2 cellular contexts compared by ENCODE assay signal in genomic region chr10:133185916-133186315, GRCh38.
TF ChIP-seq lines count a peak whose summit lies in the region.

No MANE protein-coding gene starts in this region.

TF ChIP-seq in SK-N-SH, 30 proteins besides CTCF, POLR2A, EP300 and RAD21 (continued from another document):
- TF ChIP-seq USF1 (IDR thresholded peaks at IDR 0.05; ENCODE audit: borderline replicate concordance, low read depth) (no peak), IRF3 (IDR thresholded peaks at IDR 0.05; ENCODE audit: low read depth, low read length) (no peak), RCOR1 (IDR thresholded peaks at IDR 0.05; ENCODE audit: low read length) (no peak), EZH2phosphoT487 (IDR thresholded peaks at IDR 0.05; ENCODE audit: borderline replicate concordance, low read depth) (no peak), MEF2A (IDR thresholded peaks at IDR 0.05; ENCODE audit: borderline replicate concordance, low read depth) (no peak)
TF ChIP-seq in SK-N-SH: peak in this region for 0.

TF ChIP-seq in SK-N-SH treated with all-trans-retinoic acid at 6 μM for 48 hours, 23 proteins besides CTCF, POLR2A, EP300 and RAD21 (continued from another document):
- TF ChIP-seq CSRNP3 (CRISPR knock-in tag; IDR thresholded peaks at IDR 0.05), result no peak
- TF ChIP-seq ESRRG (CRISPR knock-in tag; IDR thresholded peaks at IDR 0.05), result no peak
- no peak for TF ChIP-seq ZC3H10 (CRISPR knock-in tag; IDR thresholded peaks at IDR 0.05)
- TF ChIP-seq CSDC2 (CRISPR knock-in tag; IDR thresholded peaks at IDR 0.05), result no peak
- no peak for TF ChIP-seq ZFP3 (CRISPR knock-in tag; IDR thresholded peaks at IDR 0.05)
- no peak for TF ChIP-seq PPARA (CRISPR knock-in tag; IDR thresholded peaks at IDR 0.05; ENCODE audit: borderline replicate concordance)
